ENCODE assay signal across 1 cellular context in genomic region chr6:155782320-155782730, GRCh38.
TF ChIP-seq lines count a peak whose summit lies in the region.

No MANE protein-coding gene starts in this region.

TF ChIP-seq in IMR-90, 13 proteins besides CTCF, POLR2A, EP300 and RAD21 (continued from another document):
- TF ChIP-seq MAZ (IDR thresholded peaks at IDR 0.05; ENCODE audit: borderline replicate concordance, low read depth, low read length) (no peak), CHD1 (IDR thresholded peaks at IDR 0.05; ENCODE audit: low read depth, low read length) (peak; percentile 58; the same call in 1 of the 2 replicates), NFE2L2 (IDR thresholded peaks at IDR 0.05; ENCODE audit: low read depth, low read length) (peak; percentile 62), FOS (IDR thresholded peaks at IDR 0.05; ENCODE audit: low read depth, low read length) (peak; percentile 55)
